Comparison of ENCODE assay signal across 2 cellular contexts in the genomic region with DNA sequence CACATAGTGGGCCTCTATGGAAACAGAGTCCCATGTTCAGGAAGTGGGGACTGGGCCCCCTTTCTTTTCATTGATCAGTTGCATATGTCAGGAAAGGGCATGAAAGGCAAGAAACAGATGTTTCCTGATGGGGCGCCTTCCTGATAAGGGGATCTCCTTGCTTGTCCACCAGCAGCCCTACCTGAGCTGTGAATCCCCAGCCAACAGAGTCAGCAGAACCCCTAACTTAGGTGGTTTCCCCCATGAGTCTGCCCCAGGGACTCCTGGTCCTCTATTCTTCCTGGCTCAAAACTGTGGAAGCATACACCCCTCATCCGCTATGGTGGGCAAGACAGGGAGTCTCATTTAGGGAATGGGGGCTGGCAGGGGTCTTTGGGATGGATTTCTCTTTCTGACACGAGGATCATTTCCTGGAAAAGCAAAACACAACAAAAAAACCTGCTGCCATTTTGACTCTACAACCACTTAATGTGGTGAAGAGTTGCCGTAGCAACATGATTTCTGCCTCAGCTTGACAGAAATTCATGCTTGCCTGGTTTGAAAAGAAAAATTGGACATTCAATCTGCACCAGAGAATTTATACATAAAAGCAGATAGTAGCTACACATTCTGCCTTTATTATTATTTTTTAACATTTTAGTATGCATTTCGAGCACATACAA.
TF ChIP-seq lines count a peak whose summit lies in the region.

No MANE protein-coding gene starts in this region.

TF ChIP-seq in HepG2, 621 proteins besides CTCF, POLR2A, EP300 and RAD21 (continues in another document):
- TF ChIP-seq, protein P1, sequence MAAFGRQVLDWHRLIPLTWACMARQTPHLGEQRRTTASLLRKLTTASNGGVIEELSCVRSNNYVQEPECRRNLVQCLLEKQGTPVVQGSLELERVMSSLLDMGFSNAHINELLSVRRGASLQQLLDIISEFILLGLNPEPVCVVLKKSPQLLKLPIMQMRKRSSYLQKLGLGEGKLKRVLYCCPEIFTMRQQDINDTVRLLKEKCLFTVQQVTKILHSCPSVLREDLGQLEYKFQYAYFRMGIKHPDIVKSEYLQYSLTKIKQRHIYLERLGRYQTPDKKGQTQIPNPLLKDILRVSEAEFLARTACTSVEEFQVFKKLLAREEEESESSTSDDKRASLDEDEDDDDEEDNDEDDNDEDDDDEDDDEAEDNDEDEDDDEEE (CRISPR knock-in tag; IDR thresholded peaks at IDR 0.05) = no peak
- TF ChIP-seq, protein P2, sequence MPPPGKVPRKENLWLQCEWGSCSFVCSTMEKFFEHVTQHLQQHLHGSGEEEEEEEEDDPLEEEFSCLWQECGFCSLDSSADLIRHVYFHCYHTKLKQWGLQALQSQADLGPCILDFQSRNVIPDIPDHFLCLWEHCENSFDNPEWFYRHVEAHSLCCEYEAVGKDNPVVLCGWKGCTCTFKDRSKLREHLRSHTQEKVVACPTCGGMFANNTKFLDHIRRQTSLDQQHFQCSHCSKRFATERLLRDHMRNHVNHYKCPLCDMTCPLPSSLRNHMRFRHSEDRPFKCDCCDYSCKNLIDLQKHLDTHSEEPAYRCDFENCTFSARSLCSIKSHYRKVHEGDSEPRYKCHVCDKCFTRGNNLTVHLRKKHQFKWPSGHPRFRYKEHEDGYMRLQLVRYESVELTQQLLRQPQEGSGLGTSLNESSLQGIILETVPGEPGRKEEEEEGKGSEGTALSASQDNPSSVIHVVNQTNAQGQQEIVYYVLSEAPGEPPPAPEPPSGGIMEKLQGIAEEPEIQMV (CRISPR knock-in tag; IDR thresholded peaks at IDR 0.05; ENCODE audit: low read depth) = no peak
- TF ChIP-seq, protein P3, sequence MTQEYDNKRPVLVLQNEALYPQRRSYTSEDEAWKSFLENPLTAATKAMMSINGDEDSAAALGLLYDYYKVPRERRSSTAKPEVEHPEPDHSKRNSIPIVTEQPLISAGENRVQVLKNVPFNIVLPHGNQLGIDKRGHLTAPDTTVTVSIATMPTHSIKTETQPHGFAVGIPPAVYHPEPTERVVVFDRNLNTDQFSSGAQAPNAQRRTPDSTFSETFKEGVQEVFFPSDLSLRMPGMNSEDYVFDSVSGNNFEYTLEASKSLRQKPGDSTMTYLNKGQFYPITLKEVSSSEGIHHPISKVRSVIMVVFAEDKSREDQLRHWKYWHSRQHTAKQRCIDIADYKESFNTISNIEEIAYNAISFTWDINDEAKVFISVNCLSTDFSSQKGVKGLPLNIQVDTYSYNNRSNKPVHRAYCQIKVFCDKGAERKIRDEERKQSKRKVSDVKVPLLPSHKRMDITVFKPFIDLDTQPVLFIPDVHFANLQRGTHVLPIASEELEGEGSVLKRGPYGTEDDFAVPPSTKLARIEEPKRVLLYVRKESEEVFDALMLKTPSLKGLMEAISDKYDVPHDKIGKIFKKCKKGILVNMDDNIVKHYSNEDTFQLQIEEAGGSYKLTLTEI (CRISPR knock-in tag; conservative IDR thresholded peaks at IDR 0.05) = no peak
- TF ChIP-seq ZNF564 (CRISPR knock-in tag; IDR thresholded peaks at IDR 0.05) (no peak), CENPX (CRISPR knock-in tag; IDR thresholded peaks at IDR 0.05) (no peak), ZNF326 (CRISPR knock-in tag; IDR thresholded peaks at IDR 0.05; ENCODE audit: borderline replicate concordance) (no peak), KLF15 (CRISPR knock-in tag; IDR thresholded peaks at IDR 0.05; ENCODE audit: borderline replicate concordance) (no peak), RXRA (CRISPR knock-in tag; IDR thresholded peaks at IDR 0.05) (no peak), DNMT3B (CRISPR knock-in tag; conservative IDR thresholded peaks at IDR 0.05) (no peak), TOE1 (CRISPR knock-in tag; IDR thresholded peaks at IDR 0.05) (no peak), ZNF432 (CRISPR knock-in tag; IDR thresholded peaks at IDR 0.05; ENCODE audit: borderline replicate concordance) (no peak), SP4 (CRISPR knock-in tag; IDR thresholded peaks at IDR 0.05) (no peak), FOXP1 (IDR thresholded peaks at IDR 0.05) (no peak), FOXP1 (CRISPR knock-in tag; IDR thresholded peaks at IDR 0.05) (no peak)
- TF ChIP-seq, protein P4, sequence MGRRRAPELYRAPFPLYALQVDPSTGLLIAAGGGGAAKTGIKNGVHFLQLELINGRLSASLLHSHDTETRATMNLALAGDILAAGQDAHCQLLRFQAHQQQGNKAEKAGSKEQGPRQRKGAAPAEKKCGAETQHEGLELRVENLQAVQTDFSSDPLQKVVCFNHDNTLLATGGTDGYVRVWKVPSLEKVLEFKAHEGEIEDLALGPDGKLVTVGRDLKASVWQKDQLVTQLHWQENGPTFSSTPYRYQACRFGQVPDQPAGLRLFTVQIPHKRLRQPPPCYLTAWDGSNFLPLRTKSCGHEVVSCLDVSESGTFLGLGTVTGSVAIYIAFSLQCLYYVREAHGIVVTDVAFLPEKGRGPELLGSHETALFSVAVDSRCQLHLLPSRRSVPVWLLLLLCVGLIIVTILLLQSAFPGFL (CRISPR knock-in tag; IDR thresholded peaks at IDR 0.05) = no peak
- TF ChIP-seq, protein P5, sequence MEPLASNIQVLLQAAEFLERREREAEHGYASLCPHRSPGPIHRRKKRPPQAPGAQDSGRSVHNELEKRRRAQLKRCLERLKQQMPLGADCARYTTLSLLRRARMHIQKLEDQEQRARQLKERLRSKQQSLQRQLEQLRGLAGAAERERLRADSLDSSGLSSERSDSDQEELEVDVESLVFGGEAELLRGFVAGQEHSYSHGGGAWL (CRISPR knock-in tag; IDR thresholded peaks at IDR 0.05) = no peak
- TF ChIP-seq, protein P6, sequence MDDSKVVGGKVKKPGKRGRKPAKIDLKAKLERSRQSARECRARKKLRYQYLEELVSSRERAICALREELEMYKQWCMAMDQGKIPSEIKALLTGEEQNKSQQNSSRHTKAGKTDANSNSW (CRISPR knock-in tag; IDR thresholded peaks at IDR 0.05; ENCODE audit: borderline replicate concordance) = no peak

TF ChIP-seq in WTC11, 78 proteins besides CTCF, POLR2A, EP300 and RAD21 (continues in another document):
- TF ChIP-seq SMAD4 (CRISPR knock-in tag; IDR thresholded peaks at IDR 0.05) (no peak), ZNF263 (CRISPR knock-in tag; IDR thresholded peaks at IDR 0.05; ENCODE audit: low read depth) (no peak), IRF2 (CRISPR knock-in tag; IDR thresholded peaks at IDR 0.05; ENCODE audit: borderline replicate concordance, low read depth) (no peak), JAZF1 (CRISPR knock-in tag; IDR thresholded peaks at IDR 0.05) (no peak), ZBTB21 (CRISPR knock-in tag; IDR thresholded peaks at IDR 0.05; ENCODE audit: borderline replicate concordance) (no peak), PRRX2 (CRISPR knock-in tag; IDR thresholded peaks at IDR 0.05) (no peak), GTF2I (CRISPR knock-in tag; conservative IDR thresholded peaks at IDR 0.05) (no peak), MYBL2 (CRISPR knock-in tag; IDR thresholded peaks at IDR 0.05) (no peak), ZNF416 (CRISPR knock-in tag; IDR thresholded peaks at IDR 0.05) (no peak), ATF1 (CRISPR knock-in tag; IDR thresholded peaks at IDR 0.05) (no peak)
- TF ChIP-seq, protein P7, sequence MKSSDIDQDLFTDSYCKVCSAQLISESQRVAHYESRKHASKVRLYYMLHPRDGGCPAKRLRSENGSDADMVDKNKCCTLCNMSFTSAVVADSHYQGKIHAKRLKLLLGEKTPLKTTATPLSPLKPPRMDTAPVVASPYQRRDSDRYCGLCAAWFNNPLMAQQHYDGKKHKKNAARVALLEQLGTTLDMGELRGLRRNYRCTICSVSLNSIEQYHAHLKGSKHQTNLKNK (CRISPR knock-in tag; IDR thresholded peaks at IDR 0.05) = no peak
- TF ChIP-seq, protein P8, sequence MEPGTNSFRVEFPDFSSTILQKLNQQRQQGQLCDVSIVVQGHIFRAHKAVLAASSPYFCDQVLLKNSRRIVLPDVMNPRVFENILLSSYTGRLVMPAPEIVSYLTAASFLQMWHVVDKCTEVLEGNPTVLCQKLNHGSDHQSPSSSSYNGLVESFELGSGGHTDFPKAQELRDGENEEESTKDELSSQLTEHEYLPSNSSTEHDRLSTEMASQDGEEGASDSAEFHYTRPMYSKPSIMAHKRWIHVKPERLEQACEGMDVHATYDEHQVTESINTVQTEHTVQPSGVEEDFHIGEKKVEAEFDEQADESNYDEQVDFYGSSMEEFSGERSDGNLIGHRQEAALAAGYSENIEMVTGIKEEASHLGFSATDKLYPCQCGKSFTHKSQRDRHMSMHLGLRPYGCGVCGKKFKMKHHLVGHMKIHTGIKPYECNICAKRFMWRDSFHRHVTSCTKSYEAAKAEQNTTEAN (CRISPR knock-in tag; IDR thresholded peaks at IDR 0.05) = no peak
- TF ChIP-seq, protein P9, sequence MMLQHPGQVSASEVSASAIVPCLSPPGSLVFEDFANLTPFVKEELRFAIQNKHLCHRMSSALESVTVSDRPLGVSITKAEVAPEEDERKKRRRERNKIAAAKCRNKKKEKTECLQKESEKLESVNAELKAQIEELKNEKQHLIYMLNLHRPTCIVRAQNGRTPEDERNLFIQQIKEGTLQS (CRISPR knock-in tag; conservative IDR thresholded peaks at IDR 0.05) = no peak
- TF ChIP-seq, protein P10, sequence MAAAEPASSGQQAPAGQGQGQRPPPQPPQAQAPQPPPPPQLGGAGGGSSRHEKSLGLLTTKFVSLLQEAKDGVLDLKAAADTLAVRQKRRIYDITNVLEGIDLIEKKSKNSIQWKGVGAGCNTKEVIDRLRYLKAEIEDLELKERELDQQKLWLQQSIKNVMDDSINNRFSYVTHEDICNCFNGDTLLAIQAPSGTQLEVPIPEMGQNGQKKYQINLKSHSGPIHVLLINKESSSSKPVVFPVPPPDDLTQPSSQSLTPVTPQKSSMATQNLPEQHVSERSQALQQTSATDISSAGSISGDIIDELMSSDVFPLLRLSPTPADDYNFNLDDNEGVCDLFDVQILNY (CRISPR knock-in tag; IDR thresholded peaks at IDR 0.05) = no peak
- TF ChIP-seq, protein P11, sequence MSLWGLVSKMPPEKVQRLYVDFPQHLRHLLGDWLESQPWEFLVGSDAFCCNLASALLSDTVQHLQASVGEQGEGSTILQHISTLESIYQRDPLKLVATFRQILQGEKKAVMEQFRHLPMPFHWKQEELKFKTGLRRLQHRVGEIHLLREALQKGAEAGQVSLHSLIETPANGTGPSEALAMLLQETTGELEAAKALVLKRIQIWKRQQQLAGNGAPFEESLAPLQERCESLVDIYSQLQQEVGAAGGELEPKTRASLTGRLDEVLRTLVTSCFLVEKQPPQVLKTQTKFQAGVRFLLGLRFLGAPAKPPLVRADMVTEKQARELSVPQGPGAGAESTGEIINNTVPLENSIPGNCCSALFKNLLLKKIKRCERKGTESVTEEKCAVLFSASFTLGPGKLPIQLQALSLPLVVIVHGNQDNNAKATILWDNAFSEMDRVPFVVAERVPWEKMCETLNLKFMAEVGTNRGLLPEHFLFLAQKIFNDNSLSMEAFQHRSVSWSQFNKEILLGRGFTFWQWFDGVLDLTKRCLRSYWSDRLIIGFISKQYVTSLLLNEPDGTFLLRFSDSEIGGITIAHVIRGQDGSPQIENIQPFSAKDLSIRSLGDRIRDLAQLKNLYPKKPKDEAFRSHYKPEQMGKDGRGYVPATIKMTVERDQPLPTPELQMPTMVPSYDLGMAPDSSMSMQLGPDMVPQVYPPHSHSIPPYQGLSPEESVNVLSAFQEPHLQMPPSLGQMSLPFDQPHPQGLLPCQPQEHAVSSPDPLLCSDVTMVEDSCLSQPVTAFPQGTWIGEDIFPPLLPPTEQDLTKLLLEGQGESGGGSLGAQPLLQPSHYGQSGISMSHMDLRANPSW (CRISPR knock-in tag; conservative IDR thresholded peaks at IDR 0.05; ENCODE audit: low read depth) = no peak
- TF ChIP-seq, protein P12, sequence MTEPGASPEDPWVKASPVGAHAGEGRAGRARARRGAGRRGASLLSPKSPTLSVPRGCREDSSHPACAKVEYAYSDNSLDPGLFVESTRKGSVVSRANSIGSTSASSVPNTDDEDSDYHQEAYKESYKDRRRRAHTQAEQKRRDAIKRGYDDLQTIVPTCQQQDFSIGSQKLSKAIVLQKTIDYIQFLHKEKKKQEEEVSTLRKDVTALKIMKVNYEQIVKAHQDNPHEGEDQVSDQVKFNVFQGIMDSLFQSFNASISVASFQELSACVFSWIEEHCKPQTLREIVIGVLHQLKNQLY (CRISPR knock-in tag; IDR thresholded peaks at IDR 0.05) = no peak
- TF ChIP-seq, protein P13, sequence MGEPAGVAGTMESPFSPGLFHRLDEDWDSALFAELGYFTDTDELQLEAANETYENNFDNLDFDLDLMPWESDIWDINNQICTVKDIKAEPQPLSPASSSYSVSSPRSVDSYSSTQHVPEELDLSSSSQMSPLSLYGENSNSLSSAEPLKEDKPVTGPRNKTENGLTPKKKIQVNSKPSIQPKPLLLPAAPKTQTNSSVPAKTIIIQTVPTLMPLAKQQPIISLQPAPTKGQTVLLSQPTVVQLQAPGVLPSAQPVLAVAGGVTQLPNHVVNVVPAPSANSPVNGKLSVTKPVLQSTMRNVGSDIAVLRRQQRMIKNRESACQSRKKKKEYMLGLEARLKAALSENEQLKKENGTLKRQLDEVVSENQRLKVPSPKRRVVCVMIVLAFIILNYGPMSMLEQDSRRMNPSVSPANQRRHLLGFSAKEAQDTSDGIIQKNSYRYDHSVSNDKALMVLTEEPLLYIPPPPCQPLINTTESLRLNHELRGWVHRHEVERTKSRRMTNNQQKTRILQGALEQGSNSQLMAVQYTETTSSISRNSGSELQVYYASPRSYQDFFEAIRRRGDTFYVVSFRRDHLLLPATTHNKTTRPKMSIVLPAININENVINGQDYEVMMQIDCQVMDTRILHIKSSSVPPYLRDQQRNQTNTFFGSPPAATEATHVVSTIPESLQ (CRISPR knock-in tag; IDR thresholded peaks at IDR 0.05) = no peak
- TF ChIP-seq, protein P14, sequence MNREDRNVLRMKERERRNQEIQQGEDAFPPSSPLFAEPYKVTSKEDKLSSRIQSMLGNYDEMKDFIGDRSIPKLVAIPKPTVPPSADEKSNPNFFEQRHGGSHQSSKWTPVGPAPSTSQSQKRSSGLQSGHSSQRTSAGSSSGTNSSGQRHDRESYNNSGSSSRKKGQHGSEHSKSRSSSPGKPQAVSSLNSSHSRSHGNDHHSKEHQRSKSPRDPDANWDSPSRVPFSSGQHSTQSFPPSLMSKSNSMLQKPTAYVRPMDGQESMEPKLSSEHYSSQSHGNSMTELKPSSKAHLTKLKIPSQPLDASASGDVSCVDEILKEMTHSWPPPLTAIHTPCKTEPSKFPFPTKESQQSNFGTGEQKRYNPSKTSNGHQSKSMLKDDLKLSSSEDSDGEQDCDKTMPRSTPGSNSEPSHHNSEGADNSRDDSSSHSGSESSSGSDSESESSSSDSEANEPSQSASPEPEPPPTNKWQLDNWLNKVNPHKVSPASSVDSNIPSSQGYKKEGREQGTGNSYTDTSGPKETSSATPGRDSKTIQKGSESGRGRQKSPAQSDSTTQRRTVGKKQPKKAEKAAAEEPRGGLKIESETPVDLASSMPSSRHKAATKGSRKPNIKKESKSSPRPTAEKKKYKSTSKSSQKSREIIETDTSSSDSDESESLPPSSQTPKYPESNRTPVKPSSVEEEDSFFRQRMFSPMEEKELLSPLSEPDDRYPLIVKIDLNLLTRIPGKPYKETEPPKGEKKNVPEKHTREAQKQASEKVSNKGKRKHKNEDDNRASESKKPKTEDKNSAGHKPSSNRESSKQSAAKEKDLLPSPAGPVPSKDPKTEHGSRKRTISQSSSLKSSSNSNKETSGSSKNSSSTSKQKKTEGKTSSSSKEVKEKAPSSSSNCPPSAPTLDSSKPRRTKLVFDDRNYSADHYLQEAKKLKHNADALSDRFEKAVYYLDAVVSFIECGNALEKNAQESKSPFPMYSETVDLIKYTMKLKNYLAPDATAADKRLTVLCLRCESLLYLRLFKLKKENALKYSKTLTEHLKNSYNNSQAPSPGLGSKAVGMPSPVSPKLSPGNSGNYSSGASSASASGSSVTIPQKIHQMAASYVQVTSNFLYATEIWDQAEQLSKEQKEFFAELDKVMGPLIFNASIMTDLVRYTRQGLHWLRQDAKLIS (CRISPR knock-in tag; IDR thresholded peaks at IDR 0.05; ENCODE audit: borderline replicate concordance) = no peak
